14 cellular contexts compared by ENCODE assay signal in genomic region chr16:27256861-27257260, GRCh38. TPM values are rescaled to one million over a fixed set of nuclear protein-coding genes. Genes with fewer than 3 reads are reported as not detected.
A peak's percentile ranks its signal among the peaks of the same experiment; 100 is the strongest.
DNase-seq lines count a peak whose midpoint lies in the region; ATAC-seq and TF ChIP-seq lines count a peak whose summit lies in the region.
"Had no signal": no experiment of that assay in that cellular context is flagged by ENCODE, and none has a peak within 500 bp of the region (broad histone marks: within the 10 kb centered on the region; RNA-seq: fewer than 3 reads in every experiment).

No MANE protein-coding gene starts in this region.

- TF ChIP-seq CTCF in type B pancreatic cell (conservative IDR thresholded peaks at IDR 0.05), result no peak

- no peak overlapping the region for H3K4me3 Mint-ChIP-seq in activated T-helper 17 cell treated with anti-CD3 and anti-CD28 coated beads, Interleukin-2, amount 50 U/mL, for 72 hours
- no peak overlapping the region for H3K4me3 Mint-ChIP-seq in type B pancreatic cell
- H3K4me3 Mint-ChIP-seq in activated CD4-positive, alpha-beta memory T cell treated with anti-CD3 and anti-CD28 coated beads, Interleukin-2, amount 10 ng/mL, durations not matched to agents 7 days and 5 days, result no peak overlapping the region
- H3K4me3 Mint-ChIP-seq: H9 had no signal

- peaks cover 75% of the 10 kb centered on the region for H3K36me3 Mint-ChIP-seq in activated T-helper 17 cell treated with anti-CD3 and anti-CD28 coated beads, Interleukin-2, amount 50 U/mL, for 72 hours (ENCODE audit: low read depth)
- peaks cover 4% of the 10 kb centered on the region for H3K36me3 Mint-ChIP-seq in type B pancreatic cell
- H3K36me3 Mint-ChIP-seq in activated CD4-positive, alpha-beta memory T cell treated with anti-CD3 and anti-CD28 coated beads, Interleukin-2, amount 10 ng/mL, durations not matched to agents 7 days and 5 days (ENCODE audit: low read depth), result peaks cover 59% of the 10 kb centered on the region

- H3K4me1 Mint-ChIP-seq in activated T-helper 17 cell treated with anti-CD3 and anti-CD28 coated beads, Interleukin-2, amount 50 U/mL, for 72 hours, result peaks cover 49% of the 10 kb centered on the region
- peaks cover 5% of the 10 kb centered on the region for H3K4me1 Mint-ChIP-seq in type B pancreatic cell (ENCODE audit: unreplicated experiment)
- H3K4me1 Mint-ChIP-seq in activated CD4-positive, alpha-beta memory T cell treated with anti-CD3 and anti-CD28 coated beads, Interleukin-2, amount 10 ng/mL, durations not matched to agents 7 days and 5 days, result peaks cover 64% of the 10 kb centered on the region

- no peaks in the 10 kb centered on the region for H3K27me3 Mint-ChIP-seq in activated T-helper 17 cell treated with anti-CD3 and anti-CD28 coated beads, Interleukin-2, amount 50 U/mL, for 72 hours
- no peaks in the 10 kb centered on the region for H3K27me3 Mint-ChIP-seq in type B pancreatic cell
- no peaks in the 10 kb centered on the region for H3K27me3 Mint-ChIP-seq in activated CD4-positive, alpha-beta memory T cell treated with anti-CD3 and anti-CD28 coated beads, Interleukin-2, amount 10 ng/mL, durations not matched to agents 7 days and 5 days

- H3K27ac Mint-ChIP-seq in activated T-helper 17 cell treated with anti-CD3 and anti-CD28 coated beads, Interleukin-2, amount 50 U/mL, for 72 hours, result peak overlapping the region; percentile 79
- H3K27ac Mint-ChIP-seq in type B pancreatic cell, result no peak overlapping the region
- H3K27ac Mint-ChIP-seq in activated CD4-positive, alpha-beta memory T cell treated with anti-CD3 and anti-CD28 coated beads, Interleukin-2, amount 10 ng/mL, durations not matched to agents 7 days and 5 days, result no peak overlapping the region
- H3K27ac Mint-ChIP-seq: H9 had no signal

- no peaks in the 10 kb centered on the region for H3K9me3 Mint-ChIP-seq in activated T-helper 17 cell treated with anti-CD3 and anti-CD28 coated beads, Interleukin-2, amount 50 U/mL, for 72 hours
- H3K9me3 Mint-ChIP-seq in type B pancreatic cell, result no peaks in the 10 kb centered on the region
- H3K9me3 Mint-ChIP-seq in activated CD4-positive, alpha-beta memory T cell treated with anti-CD3 and anti-CD28 coated beads, Interleukin-2, amount 10 ng/mL, durations not matched to agents 7 days and 5 days, result no peaks in the 10 kb centered on the region
- H3K9me3 Mint-ChIP-seq: H9 had no signal

- no peak for ATAC-seq in activated T-helper 17 cell treated with anti-CD3 and anti-CD28 coated beads, Interleukin-2, amount 50 U/mL, for 72 hours (replicated peaks)
- ATAC-seq in left lobe of liver (no peak), HG03469 (IDR thresholded peaks at IDR 0.05; ENCODE audit: unreplicated experiment) (no peak)

- POLR2A ChIA-PET in activated CD4-positive, alpha-beta memory T cell treated with anti-CD3 and anti-CD28 coated beads, Interleukin-2, amount 10 ng/mL, durations not matched to agents 7 days and 5 days (lab: Charles Lee), result interaction anchor here (0.6 to 1.6 kb wide), 2 partner anchors 19 to 45 kb away, joined by 3 to 7 read pairs; no protein-coding TSS in a partner anchor

- peak; percentile 44 for DNase-seq in activated CD8-positive, alpha-beta memory T cell treated with anti-CD3 and anti-CD28 coated beads for 24 hours
- DNase-seq in activated CD8-positive, alpha-beta memory T cell treated with anti-CD3 and anti-CD28 coated beads, Interleukin-2, amount 50 U/mL, for 48 hours, result no peak
- DNase-seq in left lobe of liver (ENCODE audit: low spot score) (peak; percentile 33), type B pancreatic cell (ENCODE audit: extremely low spot score, unreplicated experiment) (peak; percentile 31), cardiac septum (ENCODE audit: low spot score) (no peak)
- no peak for DNase-seq in activated CD4-positive, alpha-beta memory T cell treated with anti-CD3 and anti-CD28 coated beads, Interleukin-2, amount 10 ng/mL, durations not matched to agents 7 days and 5 days
- DNase-seq: DMS79 treated with DMSO at 0.1 percent for 48 hours; H9; NCI-H187; NCI-H2171; NCI-H446 treated with DMSO at 0.1 percent for 48 hours; NK-92 treated with Interleukin-12 subunit alpha and Interleukin-12 subunit beta, amount 100 ng/mL, for 24 hours had no signal

- intact Hi-C loops in cardiac septum (cut with DNase I), result no loop called here

- CTCF ChIA-PET in activated CD4-positive, alpha-beta memory T cell treated with anti-CD3 and anti-CD28 coated beads, Interleukin-2, amount 10 ng/mL, durations not matched to agents 7 days and 5 days (lab: Charles Lee), result interaction anchor here (1.6 to 2.9 kb wide), 2 partner anchors 22 to 77 kb away, joined by 4 to 10 read pairs; no protein-coding TSS in a partner anchor

RNA-seq across cellular contexts. Expression of gene NSMCE1, which starts 11.7 kb away (rescaled TPM):
- total RNA-seq in activated T-helper 17 cell treated with anti-CD3 and anti-CD28 coated beads, Interleukin-2, amount 50 U/mL, for 72 hours, result 10 to 100 TPM; 59.6 to 99.8 TPM
- total RNA-seq in left lobe of liver (27.9 TPM), type B pancreatic cell (ENCODE audit: low replicate concordance) (27.1 and 33.3 TPM in 2 replicates), cardiac septum (27.2 TPM)
- total RNA-seq in activated CD4-positive, alpha-beta memory T cell treated with anti-CD3 and anti-CD28 coated beads, Interleukin-2, amount 10 ng/mL, durations not matched to agents 7 days and 5 days, result 100 to 1,000 TPM; 100 to 106 TPM

RNA-seq across cellular contexts. Expression of gene KDM8, which starts 53.5 kb away (rescaled TPM):
- total RNA-seq in activated T-helper 17 cell treated with anti-CD3 and anti-CD28 coated beads, Interleukin-2, amount 50 U/mL, for 72 hours, result 1 to 10 TPM; 7.7 to 9.1 TPM
- total RNA-seq in left lobe of liver (73.7 TPM), type B pancreatic cell (ENCODE audit: low replicate concordance) (6.3 and 11.1 TPM in 2 replicates), cardiac septum (3.0 TPM)
- 10 to 100 TPM; 12.7 to 14.3 TPM for total RNA-seq in activated CD4-positive, alpha-beta memory T cell treated with anti-CD3 and anti-CD28 coated beads, Interleukin-2, amount 10 ng/mL, durations not matched to agents 7 days and 5 days

RNA-seq across cellular contexts. Expression of gene IL4R, which starts 56.9 kb away (rescaled TPM):
- 100 to 1,000 TPM; 163 to 216 TPM for total RNA-seq in activated T-helper 17 cell treated with anti-CD3 and anti-CD28 coated beads, Interleukin-2, amount 50 U/mL, for 72 hours
- 51.4 TPM for total RNA-seq in left lobe of liver
- total RNA-seq in type B pancreatic cell (ENCODE audit: low replicate concordance), result 12.3 and 22.1 TPM in 2 replicates
- total RNA-seq in activated CD4-positive, alpha-beta memory T cell treated with anti-CD3 and anti-CD28 coated beads, Interleukin-2, amount 10 ng/mL, durations not matched to agents 7 days and 5 days, result 100 to 1,000 TPM; 257 to 268 TPM
- 22.0 TPM for total RNA-seq in cardiac septum

Comparison
In these comparisons a context has a peak if more than half of its experiments do, and no peak if none do; other contexts are left out.
1. DNase-seq: peak in activated CD8-positive, alpha-beta memory T cell treated with anti-CD3 and anti-CD28 coated beads for 24 hours (single experiment), left lobe of liver (single experiment) and type B pancreatic cell (single experiment); none in activated CD8-positive, alpha-beta memory T cell treated with anti-CD3 and anti-CD28 coated beads, Interleukin-2, amount 50 U/mL, for 48 hours (single experiment), activated CD4-positive, alpha-beta memory T cell treated with anti-CD3 and anti-CD28 coated beads, Interleukin-2, amount 10 ng/mL, durations not matched to agents 7 days and 5 days (single experiment) and cardiac septum (single experiment).